ENCODE assay signal across 10 cellular contexts in genomic region chrX:31604629-31605221, GRCh38.
DNase-seq lines count a peak whose midpoint lies in the region; ATAC-seq lines count a peak whose summit lies in the region.
"Had no signal": no experiment of that assay in that cellular context is flagged by ENCODE, and none has a peak within 500 bp of the region (broad histone marks: within the 10 kb centered on the region; RNA-seq: fewer than 3 reads in every experiment).

No MANE protein-coding gene starts in this region.

- WGBS in trophoblast cell (ENCODE audit: extremely low coverage, insufficient coverage, insufficient read length) = no CpG with 5 or more reads among the region's 3 CpGs

- H3K4me2 ChIP-seq in trophoblast cell (ENCODE audit: low read length) = no peak overlapping the region

- no peaks in the 10 kb centered on the region for H3K79me1 ChIP-seq in trophoblast cell (ENCODE audit: low read length)

- DNase-seq in KBM-7 = peak; percentile 5
- DNase-seq in trophoblast cell = no peak
- no peak for DNase-seq in NCI-H1694 treated with DMSO at 0.1 percent for 48 hours (lab: John Stamatoyannopoulos, UW)
- DNase-seq in posterior vena cava (ENCODE audit: low spot score) = no peak
- DNase-seq: activated CD4-positive, alpha-beta T cell treated with anti-CD3 and anti-CD28 coated beads, Interleukin-2, amount 50 U/mL, for 48 hours; NCI-H1436 treated with DMSO at 0.1 percent for 48 hours had no signal

- no peak overlapping the region for H4K8ac ChIP-seq in trophoblast cell (ENCODE audit: low read depth, low read length)

- H3K14ac ChIP-seq in trophoblast cell (ENCODE audit: low read length) = no peak overlapping the region

- H4K12ac ChIP-seq in trophoblast cell (ENCODE audit: low read depth, low read length) = no peak overlapping the region

- no peak overlapping the region for H3K4me3 ChIP-seq in trophoblast cell (ENCODE audit: low read depth, low read length)

- no peak overlapping the region for H3K4ac ChIP-seq in trophoblast cell (ENCODE audit: low read depth, low read length)

- ATAC-seq in GM18499 (IDR thresholded peaks at IDR 0.05; ENCODE audit: insufficient read depth, unreplicated experiment) (peak; percentile 74), GM19467 (IDR thresholded peaks at IDR 0.05; ENCODE audit: unreplicated experiment) (peak; percentile 65), HG02938 (IDR thresholded peaks at IDR 0.05; ENCODE audit: unreplicated experiment) (peak; percentile 91), HG03280 (IDR thresholded peaks at IDR 0.05; ENCODE audit: unreplicated experiment) (no peak)

- H3K27ac ChIP-seq in trophoblast cell (ENCODE audit: low read depth, low read length) = no peak overlapping the region

- H3K27me3 ChIP-seq in trophoblast cell (ENCODE audit: insufficient read depth, low read length) = no peaks in the 10 kb centered on the region

- no peak overlapping the region for H3K18ac ChIP-seq in trophoblast cell (ENCODE audit: low read length)

- no peaks in the 10 kb centered on the region for H3K4me1 ChIP-seq in trophoblast cell (ENCODE audit: control insufficient read depth in 1 of 2, insufficient read depth in 2 of 2, low read length in 2 of 2)

- no peaks in the 10 kb centered on the region for H3K79me2 ChIP-seq in trophoblast cell (ENCODE audit: control insufficient read depth, insufficient read depth, low read length, poor library complexity)

- no peaks in the 10 kb centered on the region for H3K36me3 ChIP-seq in trophoblast cell (ENCODE audit: control insufficient read depth in 1 of 2, insufficient read depth in 2 of 2, low read length in 2 of 2)

- no peak overlapping the region for H2AK5ac ChIP-seq in trophoblast cell (ENCODE audit: low read length)

- no peak overlapping the region for H3K23ac ChIP-seq in trophoblast cell (ENCODE audit: low read length)

- intact Hi-C loops in posterior vena cava (cut with DNase I) = no loop called here

- H2BK5ac ChIP-seq in trophoblast cell (ENCODE audit: low read depth, low read length, poor library complexity) = no peak overlapping the region

- H3K9ac ChIP-seq in trophoblast cell (ENCODE audit: low read length) = no peak overlapping the region

- in situ Hi-C loops in KBM-7 (cut with MboI; ENCODE audit: low pct_unique_long_range_greater_than_20kb, low sequenced_read_pairs) = no loop called here

- H2AFZ ChIP-seq in trophoblast cell (ENCODE audit: insufficient read depth, low read length, poor library complexity) = no peak overlapping the region

- no peak overlapping the region for H2BK120ac ChIP-seq in trophoblast cell (ENCODE audit: insufficient read depth, low read length, poor library complexity)

- H3K9me3 ChIP-seq in trophoblast cell (ENCODE audit: insufficient read depth, low read depth, low read length) = no peaks in the 10 kb centered on the region

- no peak overlapping the region for H2BK12ac ChIP-seq in trophoblast cell (ENCODE audit: low read length)

- H4K91ac ChIP-seq in trophoblast cell (ENCODE audit: low read depth, low read length) = no peak overlapping the region
